Comparison of ENCODE assay signal across 21 cellular contexts in the genomic region with DNA sequence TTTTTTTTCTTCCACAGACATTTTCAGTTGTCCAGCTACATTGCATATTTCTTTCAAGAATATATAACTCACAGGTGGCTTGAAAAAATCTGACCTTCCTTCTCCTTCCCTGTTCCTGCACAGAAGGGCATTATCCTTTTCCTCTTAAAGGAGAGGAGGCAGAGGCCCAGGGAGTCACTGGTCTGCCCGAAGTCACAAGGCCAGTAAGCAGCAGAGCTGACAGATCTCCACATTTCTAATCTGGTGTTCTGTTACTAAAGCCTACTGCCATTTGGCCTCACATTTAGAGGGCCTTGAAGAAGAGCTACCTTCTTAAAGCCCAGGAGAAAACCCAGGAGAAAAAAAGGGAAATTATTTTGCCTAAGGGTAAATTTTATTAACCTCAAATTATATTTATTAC. TPM values are rescaled to one million over a fixed set of nuclear protein-coding genes. Genes with fewer than 3 reads are reported as not detected.
A peak's percentile ranks its signal among the peaks of the same experiment; 100 is the strongest.
DNase-seq lines count a peak whose midpoint lies in the region; ATAC-seq and TF ChIP-seq lines count a peak whose summit lies in the region.
"Had no signal": no experiment of that assay in that cellular context is flagged by ENCODE, and none has a peak within 500 bp of the region (broad histone marks: within the 10 kb centered on the region; RNA-seq: fewer than 3 reads in every experiment).

No MANE protein-coding gene starts in this region.

- H3K27ac ChIP-seq in gastrocnemius medialis, result peak overlapping the region; percentile 85 to 94 (median 90)
- no peak overlapping the region for H3K27ac ChIP-seq in upper lobe of left lung

- ATAC-seq in gastrocnemius medialis, result peak; percentile 53 to 72
- no peak for ATAC-seq in activated CD4-positive, alpha-beta T cell treated with anti-CD3 and anti-CD28 coated beads for 36 hours
- no peak for ATAC-seq in upper lobe of left lung (ENCODE audit: low FRiP score in 2 of 2)
- no peak for ATAC-seq in T-helper 17 cell
- ATAC-seq: Panc1 had no signal

- TF ChIP-seq EP300 in upper lobe of left lung (IDR thresholded peaks at IDR 0.05), result no peak

- in situ Hi-C loops in gastrocnemius medialis (cut with MboI; ENCODE audit: low sequenced_read_pairs in 4 of 4), result no loop called here

- POLR2A ChIA-PET in activated CD4-positive, alpha-beta T cell treated with anti-CD3 and anti-CD28 coated beads for 36 hours (lab: Charles Lee), result no interaction called here

- TF ChIP-seq CTCF in gastrocnemius medialis (IDR thresholded peaks at IDR 0.05 in 4 of 5, conservative IDR thresholded peaks at IDR 0.05 in 1 of 5) (no peak), upper lobe of left lung (IDR thresholded peaks at IDR 0.05) (no peak)

- no peaks in the 10 kb centered on the region for H3K36me3 Mint-ChIP-seq in activated CD4-positive, alpha-beta T cell treated with anti-CD3 and anti-CD28 coated beads for 36 hours (ENCODE audit: low read depth)
- H3K36me3 Mint-ChIP-seq in T-helper 17 cell (ENCODE audit: low read depth), result peaks cover 2% of the 10 kb centered on the region
- H3K36me3 Mint-ChIP-seq: CD14-positive monocyte had no signal

- CTCF ChIA-PET in activated CD4-positive, alpha-beta T cell treated with anti-CD3 and anti-CD28 coated beads for 36 hours (lab: Charles Lee), result interaction anchor here (0.6 to 1.4 kb wide), 5 partner anchors 10 to 41 kb away, joined by 3 to 8 read pairs (median 4); a partner anchor contains a TSS

- H3K4me1 ChIP-seq in gastrocnemius medialis (peaks cover 61 to 74% of the 10 kb centered on the region in 2 donors), upper lobe of left lung (peaks cover 0 to 6% (median 1%) of the 10 kb centered on the region in 4 donors)

- no peaks in the 10 kb centered on the region for H3K27me3 Mint-ChIP-seq in activated CD4-positive, alpha-beta T cell treated with anti-CD3 and anti-CD28 coated beads for 36 hours
- H3K27me3 Mint-ChIP-seq in T-helper 17 cell, result no peaks in the 10 kb centered on the region
- H3K27me3 Mint-ChIP-seq: IgD-negative memory B cell had no signal

- no peaks in the 10 kb centered on the region for H3K9me3 Mint-ChIP-seq in activated CD4-positive, alpha-beta T cell treated with anti-CD3 and anti-CD28 coated beads for 36 hours (ENCODE audit: low read depth)
- H3K9me3 Mint-ChIP-seq: CD14-positive monocyte, IgD-negative memory B cell had no signal

- H3K4me1 Mint-ChIP-seq in activated CD4-positive, alpha-beta T cell treated with anti-CD3 and anti-CD28 coated beads for 36 hours, result peaks cover 10% of the 10 kb centered on the region
- H3K4me1 Mint-ChIP-seq in T-helper 17 cell, result peaks cover 18% of the 10 kb centered on the region

- H3K27ac Mint-ChIP-seq in activated CD4-positive, alpha-beta T cell treated with anti-CD3 and anti-CD28 coated beads for 36 hours, result no peak overlapping the region
- no peak overlapping the region for H3K27ac Mint-ChIP-seq in T-helper 17 cell

- H3K4me3 Mint-ChIP-seq in activated CD4-positive, alpha-beta T cell treated with anti-CD3 and anti-CD28 coated beads for 36 hours, result no peak overlapping the region
- no peak overlapping the region for H3K4me3 Mint-ChIP-seq in T-helper 17 cell
- H3K4me3 Mint-ChIP-seq: CD14-positive monocyte had no signal

- 90 to 100% methylated on average over 1 of the region's 1 CpG for WGBS in upper lobe of left lung, 2 donors

- peak; percentile 35 for DNase-seq in NCI-H82 (lab: John Stamatoyannopoulos, UW)
- DNase-seq in NCI-H82 treated with DMSO at 0.1 percent for 48 hours (lab: John Stamatoyannopoulos, UW; ENCODE audit: unreplicated experiment), result no peak
- DNase-seq in cerebellar cortex (ENCODE audit: low spot score), result peak; percentile 47
- peak in 1 of 2 donors; percentile 49 for DNase-seq in gastrocnemius medialis
- DNase-seq in activated CD4-positive, alpha-beta T cell treated with anti-CD3 and anti-CD28 coated beads for 36 hours, result no peak
- no peak for DNase-seq in upper lobe of left lung
- no peak for DNase-seq in T-helper 17 cell
- DNase-seq: AML-193; EL; Kasumi-1; NCI-H1417; NCI-H1694 treated with DMSO at 0.1 percent for 48 hours; NCI-H2081 treated with DMSO at 0.1 percent for 48 hours; NK-92 treated with Interleukin-12 subunit alpha and Interleukin-12 subunit beta, amount 100 ng/mL, for 24 hours; SIG-M5 had no signal

- intact Hi-C loops in gastrocnemius medialis (cut with DNase I; ENCODE audit: low total_unique reads), result loop anchor here (10.0 kb wide), 1 partner anchor 307 kb away; no protein-coding TSS in a partner anchor
- intact Hi-C loops in activated CD4-positive, alpha-beta T cell treated with anti-CD3 and anti-CD28 coated beads for 36 hours (cut with DNase I, micrococcal nuclease), result no loop called here

- H3K9me3 ChIP-seq in gastrocnemius medialis (no peaks in the 10 kb centered on the region), upper lobe of left lung (no peaks in the 10 kb centered on the region), T-helper 17 cell (ENCODE audit: control insufficient read depth, low read length, poor library complexity, severe bottlenecking) (no peaks in the 10 kb centered on the region)

- H3K36me3 ChIP-seq in gastrocnemius medialis, result no peaks in the 10 kb centered on the region
- no peaks in the 10 kb centered on the region for H3K36me3 ChIP-seq in upper lobe of left lung

- H3K27me3 ChIP-seq in gastrocnemius medialis (no peaks in the 10 kb centered on the region), upper lobe of left lung (no peaks in the 10 kb centered on the region)

- no peak overlapping the region for H3K4me3 ChIP-seq in gastrocnemius medialis
- no peak overlapping the region for H3K4me3 ChIP-seq in upper lobe of left lung

- TF ChIP-seq POLR2A in gastrocnemius medialis (IDR thresholded peaks at IDR 0.05) (no peak), upper lobe of left lung (IDR thresholded peaks at IDR 0.05) (no peak)

RNA-seq across cellular contexts. Expression of a gene that starts 12.3 kb away (rescaled TPM):
- total RNA-seq in gastrocnemius medialis (10 to 100 TPM; 17.5 to 35.2 (median 27.6) TPM), upper lobe of left lung (10 to 100 TPM; 15.7 to 37.3 (median 27.1) TPM), T-helper 17 cell (10 to 100 TPM in 1 of 2 donors, 1 to 10 TPM in 1; 7.3 to 22.5 TPM)
- 10 to 100 TPM; 11.1 to 13.1 TPM for total RNA-seq in activated CD4-positive, alpha-beta T cell treated with anti-CD3 and anti-CD28 coated beads for 36 hours

RNA-seq across cellular contexts. Expression of a gene that starts 35.2 kb away (rescaled TPM):
- 10 to 100 TPM; 18.2 to 31.0 (median 21.5) TPM for total RNA-seq in gastrocnemius medialis
- 10 to 100 TPM; 23.7 to 26.5 TPM for total RNA-seq in activated CD4-positive, alpha-beta T cell treated with anti-CD3 and anti-CD28 coated beads for 36 hours
- 10 to 100 TPM; 16.8 to 42.9 (median 35.7) TPM for total RNA-seq in upper lobe of left lung
- 10 to 100 TPM; 59.1 to 76.5 TPM for total RNA-seq in T-helper 17 cell

RNA-seq across cellular contexts. Expression of a gene that starts 52.7 kb away (rescaled TPM):
- total RNA-seq in gastrocnemius medialis, result not detected
- total RNA-seq in activated CD4-positive, alpha-beta T cell treated with anti-CD3 and anti-CD28 coated beads for 36 hours, result not detected
- total RNA-seq in upper lobe of left lung, result not detected
- total RNA-seq in T-helper 17 cell, result not detected
- total RNA-seq: A172, MCF 10A, NCI-H460 had no signal

Comparison
In these comparisons a context has a peak if more than half of its experiments do, and no peak if none do; other contexts are left out.
1. DNase-seq: peak in NCI-H82 (single experiment) and cerebellar cortex (single experiment); none in NCI-H82 treated with DMSO at 0.1 percent for 48 hours (single experiment), activated CD4-positive, alpha-beta T cell treated with anti-CD3 and anti-CD28 coated beads for 36 hours (single experiment), upper lobe of left lung (0 of 2) and T-helper 17 cell (0 of 3).
2. ATAC-seq: peak in gastrocnemius medialis (2 of 2); none in activated CD4-positive, alpha-beta T cell treated with anti-CD3 and anti-CD28 coated beads for 36 hours (single experiment), upper lobe of left lung (0 of 2) and T-helper 17 cell (single experiment).
3. H3K27ac ChIP-seq: peak in gastrocnemius medialis (4 of 4); none in upper lobe of left lung (0 of 4).